Comparison of ENCODE assay signal across 8 cellular contexts in genomic region chrX:155070038-155070437, GRCh38. TPM values are rescaled to one million over a fixed set of nuclear protein-coding genes. Genes with fewer than 3 reads are reported as not detected.
A peak's percentile ranks its signal among the peaks of the same experiment; 100 is the strongest.
DNase-seq lines count a peak whose midpoint lies in the region; ATAC-seq and TF ChIP-seq lines count a peak whose summit lies in the region.

No MANE protein-coding gene starts in this region.

- intact Hi-C loops in heart right ventricle (cut with DNase I) = loop anchor here in 2 of 10 donors (5.0 to 10.0 kb wide), 2 partner anchors 43 to 145 kb away; partner anchors contain the start of genes FUNDC2 (in 1 of the 2) and VBP1 (in 1 of the 2)
- intact Hi-C loops in cardiac septum (cut with DNase I) = loop anchor here (2.0 kb wide), 1 partner anchor 43 kb away; the partner anchor contains the start of gene FUNDC2

- H2BK5ac ChIP-seq in mesenchymal stem cell (ENCODE audit: low read depth, low read length, poor library complexity, severe bottlenecking) = no peak overlapping the region

- H3K18ac ChIP-seq in mesenchymal stem cell (ENCODE audit: low read depth in 1 of 2, low read length in 2 of 2) = no peak overlapping the region

- H3K9me3 ChIP-seq in heart right ventricle (no peaks in the 10 kb centered on the region), mesenchymal stem cell (ENCODE audit: control insufficient read depth, low read length) (no peaks in the 10 kb centered on the region)

- no peak overlapping the region for H3K23ac ChIP-seq in mesenchymal stem cell (ENCODE audit: low read length in 2 of 2)

- H3K4me1 ChIP-seq in heart right ventricle (peaks cover 0 to 35% (median 13%) of the 10 kb centered on the region in 9 donors), mesenchymal stem cell (ENCODE audit: control insufficient read depth, insufficient read depth, low read depth, low read length) (peaks cover 8% of the 10 kb centered on the region)

- H2BK120ac ChIP-seq in mesenchymal stem cell (ENCODE audit: low read depth, low read length) = no peak overlapping the region

- H2AFZ ChIP-seq in mesenchymal stem cell (ENCODE audit: low read depth, low read length) = no peak overlapping the region

- DNase-seq in heart right ventricle = no peak
- DNase-seq in cardiac septum (ENCODE audit: low spot score) = no peak
- peak; percentile 7 for DNase-seq in astrocyte of the hippocampus (ENCODE audit: low read depth, low spot score)
- DNase-seq in mesenchymal stem cell = no peak
- no peak for DNase-seq in omental fat pad (ENCODE audit: low spot score)
- DNase-seq in DMS153 treated with DMSO at 0.1 percent for 48 hours (lab: John Stamatoyannopoulos, UW; ENCODE audit: unreplicated experiment) = no peak
- DNase-seq in 8988T = no peak

- H2BK15ac ChIP-seq in mesenchymal stem cell (ENCODE audit: low read depth, poor library complexity, severe bottlenecking) = no peak overlapping the region

- H3K27me3 ChIP-seq in heart right ventricle = no peaks in the 10 kb centered on the region
- H3K27me3 ChIP-seq in mesenchymal stem cell (ENCODE audit: control insufficient read depth in 1 of 2, insufficient read depth in 1 of 2, low read length in 2 of 2) = no peaks in the 10 kb centered on the region

- WGBS in heart right ventricle, 2 donors = 3 to 9% methylated on average over 12 of the region's 12 CpGs
- 7% methylated on average over 5 of the region's 12 CpGs for WGBS in mesenchymal stem cell

- no peak for TF ChIP-seq CTCF in heart right ventricle (IDR thresholded peaks at IDR 0.05)
- TF ChIP-seq CTCF in omental fat pad (IDR thresholded peaks at IDR 0.05) = no peak

- H3K27ac ChIP-seq in heart right ventricle = peak overlapping the region in 9 of 10 donors; percentile 78 to 93 (median 90)
- H3K27ac ChIP-seq in mesenchymal stem cell (ENCODE audit: low read length, poor library complexity, severe bottlenecking) = no peak overlapping the region

- H3K4ac ChIP-seq in mesenchymal stem cell (ENCODE audit: low read depth in 1 of 2, low read length in 2 of 2) = no peak overlapping the region

- H4K91ac ChIP-seq in mesenchymal stem cell (ENCODE audit: low read length) = no peak overlapping the region

- no peak overlapping the region for H2BK12ac ChIP-seq in mesenchymal stem cell (ENCODE audit: low read length in 2 of 2)

- H3K36me3 ChIP-seq in heart right ventricle (peaks cover 0 to 15% (median 0%) of the 10 kb centered on the region in 9 donors), mesenchymal stem cell (ENCODE audit: control insufficient read depth in 1 of 2, insufficient read depth in 2 of 2, low read depth in 1 of 2, low read length in 2 of 2) (peaks cover 0 to 8% of the 10 kb centered on the region in 2 experiments)

- H3K4me2 ChIP-seq in mesenchymal stem cell (ENCODE audit: low read length, poor library complexity, severe bottlenecking) = peak overlapping the region; percentile 70

- H3K9ac ChIP-seq in mesenchymal stem cell (ENCODE audit: low read length) = peak overlapping the region; percentile 90

- ATAC-seq in heart right ventricle = no peak
- ATAC-seq in omental fat pad (ENCODE audit: low FRiP score) = no peak
- no peak for ATAC-seq in GM18520 (IDR thresholded peaks at IDR 0.05; ENCODE audit: unreplicated experiment)

- H4K8ac ChIP-seq in mesenchymal stem cell (ENCODE audit: low read length) = no peak overlapping the region

- H3K4me3 ChIP-seq in heart right ventricle (peak overlapping the region; percentile 1 to 78 (median 68)), mesenchymal stem cell (ENCODE audit: insufficient read depth in 1 of 2, low read depth in 1 of 2, low read length in 2 of 2) (peak overlapping the region in 1 of 2 experiments; percentile 78)

- peaks cover 4% of the 10 kb centered on the region for H3K79me1 ChIP-seq in mesenchymal stem cell (replicated peaks; ENCODE audit: low read length, poor library complexity, severe bottlenecking)

- H2AK5ac ChIP-seq in mesenchymal stem cell (ENCODE audit: low read length, severe bottlenecking) = no peak overlapping the region

- no peak overlapping the region for H3K14ac ChIP-seq in mesenchymal stem cell (ENCODE audit: low read length in 2 of 2)

RNA-seq across cellular contexts. Expression of gene CMC4, which starts 0.9 kb away (rescaled TPM):
- total RNA-seq in heart right ventricle (10 to 100 TPM; 16.6 to 25.8 (median 21.6) TPM), cardiac septum (19.4 TPM), omental fat pad (10 to 100 TPM; 11.0 to 24.9 (median 16.4) TPM)
- 10 to 100 TPM; 30.6 to 33.5 TPM for polyA plus RNA-seq in heart right ventricle
- 11.4 TPM for polyA plus RNA-seq in mesenchymal stem cell (2013, experiment 1 of 2)
- 10.1 TPM for polyA plus RNA-seq in mesenchymal stem cell (2013, experiment 2 of 2)

RNA-seq across cellular contexts. Expression of gene MTCP1, which starts 0.9 kb away (rescaled TPM):
- total RNA-seq in heart right ventricle = 10 to 100 TPM; 32.3 to 53.5 (median 48.8) TPM
- 100 to 1,000 TPM in 1 of 2 donors, 10 to 100 TPM in 1; 21.2 to 384 TPM for polyA plus RNA-seq in heart right ventricle
- 41.4 TPM for total RNA-seq in cardiac septum
- 25.4 TPM for polyA plus RNA-seq in mesenchymal stem cell (2013, experiment 1 of 2)
- polyA plus RNA-seq in mesenchymal stem cell (2013, experiment 2 of 2) = 30.2 TPM
- total RNA-seq in omental fat pad = 1 to 10 TPM in 2 of 4 donors, under 1 TPM in 2; 0.74 to 3.5 (median 1.9) TPM

RNA-seq across cellular contexts. Expression of gene BRCC3, which starts 1.3 kb away (rescaled TPM):
- 10 to 100 TPM; 13.9 to 20.3 (median 16.6) TPM for total RNA-seq in heart right ventricle
- polyA plus RNA-seq in heart right ventricle = 1 to 10 TPM; 4.9 to 8.4 TPM
- total RNA-seq in cardiac septum = 15.6 TPM
- polyA plus RNA-seq in mesenchymal stem cell (2013, experiment 1 of 2) = 15.3 TPM
- 15.0 TPM for polyA plus RNA-seq in mesenchymal stem cell (2013, experiment 2 of 2)
- total RNA-seq in omental fat pad = 10 to 100 TPM in 3 of 4 donors, 1 to 10 TPM in 1; 8.4 to 11.0 (median 10.2) TPM

RNA-seq across cellular contexts. Expression of gene FUNDC2, which starts 43.4 kb away (rescaled TPM):
- 100 to 1,000 TPM; 249 to 428 (median 312) TPM for total RNA-seq in heart right ventricle
- 100 to 1,000 TPM; 234 to 530 TPM for polyA plus RNA-seq in heart right ventricle
- 207 TPM for total RNA-seq in cardiac septum
- polyA plus RNA-seq in mesenchymal stem cell (2013, experiment 1 of 2) = 39.3 TPM
- polyA plus RNA-seq in mesenchymal stem cell (2013, experiment 2 of 2) = 39.5 TPM
- total RNA-seq in omental fat pad = 100 to 1,000 TPM in 2 of 4 donors, 10 to 100 TPM in 2; 65.8 to 110 (median 83.7) TPM

RNA-seq across cellular contexts. Expression of gene F8, which starts 47.5 kb away (rescaled TPM):
- 10 to 100 TPM; 21.6 to 92.4 (median 36.4) TPM for total RNA-seq in heart right ventricle
- polyA plus RNA-seq in heart right ventricle = 10 to 100 TPM; 40.6 to 80.4 TPM
- total RNA-seq in cardiac septum = 43.4 TPM
- 0.62 TPM for polyA plus RNA-seq in mesenchymal stem cell (2013, experiment 1 of 2)
- polyA plus RNA-seq in mesenchymal stem cell (2013, experiment 2 of 2) = 0.73 TPM
- 100 to 1,000 TPM in 1 of 4 donors, 10 to 100 TPM in 3; 18.2 to 184 (median 26.2) TPM for total RNA-seq in omental fat pad
